ENCODE assay signal across 30 cellular contexts in genomic region chr2:21006423-21007128, GRCh38. TPM values are rescaled to one million over a fixed set of nuclear protein-coding genes. Genes with fewer than 3 reads are reported as not detected.
"Had no signal": no experiment of that assay in that cellular context is flagged by ENCODE, and none has a peak within 500 bp of the region (broad histone marks: within the 10 kb centered on the region; RNA-seq: fewer than 3 reads in every experiment).

No MANE protein-coding gene starts in this region.

- H3K27ac ChIP-seq: ascending aorta, breast epithelium, coronary artery, esophagus muscularis mucosa, foreskin keratinocyte, gastrocnemius medialis had no signal

- DNase-seq: activated CD4-positive, alpha-beta memory T cell treated with anti-CD3 and anti-CD28 coated beads for 36 hours; activated CD4-positive, alpha-beta T cell treated with anti-CD3 and anti-CD28 coated beads for 36 hours; activated CD4-positive, alpha-beta T cell treated with anti-CD3 and anti-CD28 coated beads, Interleukin-2, amount 10 ng/mL, durations not matched to agents 24 days and 14 days; activated CD4-positive, CD25-positive, alpha-beta regulatory T cell; activated CD4-positive, CD25-positive, alpha-beta regulatory T cell treated with anti-CD3 and anti-CD28 coated beads, Interleukin-2, amount 50 U/mL, for 72 hours; activated CD8-positive, alpha-beta memory T cell treated with anti-CD3 and anti-CD28 coated beads, Interleukin-2, amount 10 ng/mL, durations not matched to agents 7 days and 5 days; activated CD8-positive, alpha-beta memory T cell treated with anti-CD3 and anti-CD28 coated beads, Interleukin-2, amount 50 U/mL, for 4 hours; activated CD8-positive, alpha-beta T cell treated with anti-CD3 and anti-CD28 coated beads, Interleukin-2, amount 10 ng/mL, durations not matched to agents 7 days and 5 days; activated effector memory CD4-positive, alpha-beta T cell treated with anti-CD3 and anti-CD28 coated beads, Interleukin-2, amount 50 U/mL, for 16 hours; activated naive CD4-positive, alpha-beta T cell treated with anti-CD3 and anti-CD28 coated beads, Interleukin-2, amount 10 ng/mL, durations not matched to agents 7 days and 5 days; activated naive CD8-positive, alpha-beta T cell treated with anti-CD3 and anti-CD28 coated beads, Interleukin-2, amount 10 ng/mL, durations not matched to agents 7 days and 5 days; activated T-cell treated with anti-CD3 and anti-CD28 coated beads, Interleukin-2, amount 50 U/mL, for 1 hour; activated T-cell treated with anti-CD3 and anti-CD28 coated beads, Interleukin-2, amount 50 U/mL, for 48 hours; effector CD4-positive, alpha-beta T cell; effector memory CD8-positive, alpha-beta T cell; erythroblast; foreskin keratinocyte; gastrocnemius medialis; glutamatergic neuron; T-helper 1 cell; T-helper 17 cell; T1000 had no signal

- ATAC-seq: activated CD4-positive, alpha-beta T cell treated with anti-CD3 and anti-CD28 coated beads for 36 hours; activated CD8-positive, alpha-beta memory T cell treated with anti-CD3 and anti-CD28 coated beads, Interleukin-2, amount 10 ng/mL, durations not matched to agents 7 days and 5 days; activated CD8-positive, alpha-beta T cell treated with anti-CD3 and anti-CD28 coated beads, Interleukin-2, amount 10 ng/mL, durations not matched to agents 7 days and 5 days; activated naive CD4-positive, alpha-beta T cell treated with anti-CD3 and anti-CD28 coated beads, Interleukin-2, amount 50 U/mL, for 72 hours; effector memory CD8-positive, alpha-beta T cell; foreskin keratinocyte; gastrocnemius medialis; T-helper 17 cell had no signal

- H3K27me3 ChIP-seq: ascending aorta, esophagus muscularis mucosa, gastrocnemius medialis had no signal

- H3K9me3 ChIP-seq: breast epithelium, esophagus muscularis mucosa, gastrocnemius medialis had no signal

- H3K36me3 ChIP-seq: breast epithelium, gastrocnemius medialis had no signal

- H3K4me3 ChIP-seq: ascending aorta, breast epithelium, coronary artery, esophagus muscularis mucosa, gastrocnemius medialis had no signal

- H3K4me1 ChIP-seq: ascending aorta, breast epithelium, esophagus muscularis mucosa, foreskin keratinocyte had no signal

RNA-seq across cellular contexts. Expression of gene APOB, which starts 37.3 kb away (rescaled TPM):
- total RNA-seq: activated CD4-positive, alpha-beta memory T cell treated with anti-CD3 and anti-CD28 coated beads for 36 hours; activated CD4-positive, alpha-beta T cell treated with anti-CD3 and anti-CD28 coated beads for 36 hours; activated CD4-positive, alpha-beta T cell treated with anti-CD3 and anti-CD28 coated beads, Interleukin-2, amount 10 ng/mL, durations not matched to agents 24 days and 14 days; activated CD8-positive, alpha-beta memory T cell treated with anti-CD3 and anti-CD28 coated beads for 36 hours; activated CD8-positive, alpha-beta memory T cell treated with anti-CD3 and anti-CD28 coated beads, Interleukin-2, amount 10 ng/mL, durations not matched to agents 7 days and 5 days; activated CD8-positive, alpha-beta T cell treated with anti-CD3 and anti-CD28 coated beads, Interleukin-2, amount 10 ng/mL, durations not matched to agents 7 days and 5 days; activated naive CD4-positive, alpha-beta T cell treated with anti-CD3 and anti-CD28 coated beads, Interleukin-2, amount 50 U/mL, for 72 hours; activated naive CD8-positive, alpha-beta T cell treated with anti-CD3 and anti-CD28 coated beads, Interleukin-2, amount 10 ng/mL, durations not matched to agents 7 days and 5 days; activated T-helper 1 cell treated with anti-CD3 and anti-CD28 coated beads, Interleukin-12 subunit alpha, Interleukin-12 subunit beta, Interleukin-2, Interleukin-4 antibody, amounts not matched to agents 30 ng/mL and 10 ng/mL and 1 ng/mL, durations not matched to agents 14 hours and 24 hours and 36 hours; activated T-helper 2 cell treated with anti-CD3 and anti-CD28 coated beads, Interferon-gamma antibody, Interleukin-2, Interleukin-4, amounts not matched to agents 10 μg/mL and 5 μg/mL and 100 μg/mL, durations not matched to agents 14 hours and 24 hours and 36 hours; foreskin keratinocyte; T-helper 17 cell had no signal
- polyA plus RNA-seq: foreskin keratinocyte had no signal
